Comparison of ENCODE assay signal across 4 cellular contexts in the genomic region with DNA sequence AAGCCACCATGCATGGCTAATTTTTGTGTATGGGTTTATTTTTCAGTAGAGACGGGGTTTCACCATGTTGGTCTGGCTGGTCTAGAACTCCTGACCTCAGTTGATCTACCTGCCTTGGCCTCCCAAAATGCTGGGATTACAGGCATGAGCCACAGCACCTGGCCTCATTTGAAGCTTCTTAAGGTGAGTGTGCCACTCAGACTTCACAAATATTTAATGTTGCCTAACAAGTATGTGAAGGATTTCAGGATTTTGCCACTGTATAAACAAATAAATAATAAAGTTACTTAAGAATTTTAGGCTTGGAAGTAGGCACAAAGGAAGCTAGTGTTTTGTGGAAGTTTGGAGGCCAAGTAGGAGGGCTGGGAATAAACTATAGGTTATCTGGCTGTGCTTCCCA.
"Had no signal": no experiment of that assay in that cellular context is flagged by ENCODE, and none has a peak within 500 bp of the region (broad histone marks: within the 10 kb centered on the region; RNA-seq: fewer than 3 reads in every experiment).

No MANE protein-coding gene starts in this region.

- ATAC-seq: GM23338 had no signal

- DNase-seq: H9, HCEC 1CT, IMR-90 had no signal

- H3K4me3 ChIP-seq: GM23338 had no signal
